In genomic region chr21:37538971-37539590, GRCh38 we compare ENCODE assay signal across 23 cellular contexts.
"Had no signal": no experiment of that assay in that cellular context is flagged by ENCODE, and none has a peak within 500 bp of the region (broad histone marks: within the 10 kb centered on the region; RNA-seq: fewer than 3 reads in every experiment).

No MANE protein-coding gene starts in this region.

- H3K27ac Mint-ChIP-seq: memory B cell; natural killer cell; stimulated activated naive B cell treated with anti-CD40 and anti-IgM and Interleukin-4, amounts not matched to agents 10 μg/mL and 1 μg/mL and 100 μg/mL, for 72 hours; stimulated activated naive CD8-positive, alpha-beta T cell treated with anti-CD3 and anti-CD28 coated beads, Interleukin-15, Interleukin-2, amounts not matched to agents 100 ng/mL and 50 ng/mL, for 24 hours had no signal

- H3K4me1 ChIP-seq: esophagus muscularis mucosa, foreskin keratinocyte, lower lobe of right lung, psoas muscle, vagina had no signal

- H3K9me3 ChIP-seq: ovary, vagina had no signal

- H3K27ac ChIP-seq: coronary artery, esophagus muscularis mucosa, foreskin keratinocyte, lower lobe of right lung, ovary, psoas muscle, thoracic aorta, vagina had no signal

- H3K4me3 Mint-ChIP-seq: memory B cell; natural killer cell; stimulated activated naive B cell treated with anti-CD40 and anti-IgM and Interleukin-4, amounts not matched to agents 10 μg/mL and 1 μg/mL and 100 μg/mL, for 72 hours; stimulated activated naive CD8-positive, alpha-beta T cell treated with anti-CD3 and anti-CD28 coated beads, Interleukin-15, Interleukin-2, amounts not matched to agents 100 ng/mL and 50 ng/mL, for 24 hours had no signal

- H3K27me3 ChIP-seq: foreskin keratinocyte, ovary, vagina had no signal

- DNase-seq: dermis blood vessel endothelial cell; effector memory CD4-positive, alpha-beta T cell; foreskin keratinocyte; glutamatergic neuron; left ventricle myocardium superior; lower lobe of right lung; natural killer cell; occipital lobe; ovary; posterior cingulate gyrus; psoas muscle; right cardiac atrium; small intestine; stimulated activated CD4-positive, alpha-beta T cell treated with anti-CD3 and anti-CD28 coated beads, Interleukin-15, amount 100 ng/mL, for 24 hours; stimulated activated CD4-positive, alpha-beta T cell treated with anti-CD3 and anti-CD28 coated beads, Interleukin-2, amount 100 ng/mL, for 48 hours; stimulated activated naive B cell treated with anti-CD40 and anti-IgM and Interleukin-4, amounts not matched to agents 10 μg/mL and 1 μg/mL and 100 μg/mL, for 72 hours; trophoblast cell had no signal

- H3K36me3 ChIP-seq: esophagus muscularis mucosa, lower lobe of right lung, ovary, thoracic aorta, vagina had no signal

- H3K4me3 ChIP-seq: coronary artery, esophagus muscularis mucosa, lower lobe of right lung, ovary, psoas muscle, thoracic aorta, vagina had no signal

- H3K4me1 Mint-ChIP-seq: memory B cell, natural killer cell had no signal
